1 cellular context compared by ENCODE assay signal in the genomic region with DNA sequence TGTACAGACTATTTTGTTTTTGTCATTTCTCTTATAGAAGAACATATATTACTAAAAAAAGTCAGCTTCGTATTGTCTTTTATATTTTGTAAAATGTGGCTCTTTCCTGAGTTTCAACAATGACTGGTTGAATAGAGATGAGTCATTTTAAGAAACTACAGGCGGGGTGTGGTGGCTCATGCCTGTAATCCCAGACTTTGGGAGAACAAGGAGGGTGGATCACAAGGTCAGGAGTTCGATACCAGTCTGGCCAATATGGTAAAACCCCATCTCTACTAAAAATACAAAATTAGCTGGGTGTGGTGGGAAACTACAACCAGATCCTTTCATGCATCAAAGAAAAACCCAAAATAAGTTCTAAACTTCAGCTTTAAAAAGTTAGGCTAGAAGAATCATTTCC.
A peak's percentile ranks its signal among the peaks of the same experiment; 100 is the strongest.
TF ChIP-seq lines count a peak whose summit lies in the region.

No MANE protein-coding gene starts in this region.

TF ChIP-seq in IMR-90, 13 proteins besides CTCF, POLR2A, EP300 and RAD21:
- no peak for TF ChIP-seq CEBPB (IDR thresholded peaks at IDR 0.05; ENCODE audit: low read depth, low read length)
- peak; percentile 18; the same call in 1 of the 2 replicates for TF ChIP-seq FOS (IDR thresholded peaks at IDR 0.05; ENCODE audit: low read depth, low read length)
